ENCODE assay signal across 8 cellular contexts in the genomic region with DNA sequence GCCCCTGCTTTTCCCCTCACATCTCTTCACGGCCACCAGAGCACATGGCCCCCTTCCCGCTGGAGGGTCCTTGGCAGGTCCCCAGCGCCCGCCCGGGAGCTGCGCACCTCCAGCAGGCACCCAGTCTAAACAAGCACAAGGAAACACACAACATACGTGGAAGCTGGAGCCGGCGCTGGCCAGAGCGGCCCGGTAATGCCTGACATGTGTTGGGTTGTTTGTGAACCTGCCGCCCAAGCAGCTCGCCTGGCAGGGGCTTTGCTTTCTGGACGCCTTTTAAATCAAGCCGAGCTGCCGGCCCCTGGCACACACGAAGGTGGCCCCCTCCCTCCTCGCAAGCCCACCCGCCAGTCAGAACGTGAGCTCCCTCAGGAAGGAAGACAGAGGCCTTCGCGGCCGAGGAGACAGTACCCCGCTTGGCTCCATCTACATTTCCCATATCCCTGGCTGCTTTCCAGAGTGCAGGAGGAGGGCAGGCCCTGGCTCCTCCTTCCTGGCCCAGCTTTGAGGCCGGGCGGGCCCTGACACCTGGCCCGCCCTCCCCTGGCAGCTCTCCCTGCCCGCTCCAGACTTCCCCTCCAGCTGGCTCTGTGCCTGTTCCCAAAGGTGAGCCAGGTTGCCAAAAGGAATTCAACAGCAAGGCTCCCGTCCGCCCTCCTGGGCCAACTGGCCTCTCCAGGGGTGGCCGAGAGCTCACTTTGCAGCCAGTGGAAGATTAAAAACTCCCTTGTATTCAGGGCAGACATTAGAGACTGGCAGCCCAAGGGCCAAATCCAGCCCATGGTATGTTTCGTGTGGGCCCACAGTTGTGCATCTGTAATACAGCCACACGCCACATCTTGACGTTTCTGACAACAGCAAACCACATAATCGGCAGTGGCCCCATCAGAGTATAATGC. TPM values are rescaled to one million over a fixed set of nuclear protein-coding genes. Genes with fewer than 3 reads are reported as not detected.
A peak's percentile ranks its signal among the peaks of the same experiment; 100 is the strongest.
DNase-seq lines count a peak whose midpoint lies in the region; ATAC-seq, FAIRE-seq and TF ChIP-seq lines count a peak whose summit lies in the region.

No MANE protein-coding gene starts in this region.

- TF ChIP-seq CTCF in endothelial cell of umbilical vein (IDR thresholded peaks at IDR 0.05; ENCODE audit: extremely low read depth in 1 of 2, insufficient read depth in 1 of 2, low read depth in 1 of 2, low read length in 2 of 2): no peak

- H3K36me3 ChIP-seq in endothelial cell of umbilical vein (ENCODE audit: control insufficient read depth in 2 of 2, extremely low read depth in 1 of 2, insufficient read depth in 2 of 2, low read length in 2 of 2) (no peaks in the 10 kb centered on the region), mucosa of rectum (ENCODE audit: control insufficient read depth in 2 of 2, insufficient read depth in 2 of 2, low read length in 2 of 2) (no peaks in the 10 kb centered on the region)

- CTCF ChIA-PET in endothelial cell of umbilical vein (lab: Charles Lee): interaction anchor here (0.7 to 1.8 kb wide), 3 partner anchors 15 to 168 kb away, joined by 3 to 8 read pairs (median 6); no protein-coding TSS in a partner anchor

- BruUV-seq in endothelial cell of umbilical vein (replicated peaks; lab: Mats Ljungman, UMichigan): no TSS peak

- H4K20me1 ChIP-seq in endothelial cell of umbilical vein (replicated peaks; ENCODE audit: control insufficient read depth, extremely low read depth, insufficient read depth, low read length): no peaks in the 10 kb centered on the region

- FAIRE-seq in endothelial cell of umbilical vein (lab: Jason Lieb, UNC): no peak

- TF ChIP-seq POLR2A in endothelial cell of umbilical vein (IDR thresholded peaks at IDR 0.05; ENCODE audit: low read depth, low read length): no peak

- H3K4me1 ChIP-seq in endothelial cell of umbilical vein (ENCODE audit: control insufficient read depth, extremely low read depth, insufficient read depth, low read length) (no peaks in the 10 kb centered on the region), mucosa of rectum (ENCODE audit: control insufficient read depth in 2 of 2, insufficient read depth in 2 of 2, low read length in 2 of 2) (peaks cover 12 to 23% of the 10 kb centered on the region in 2 donors)

- DNase-seq in COR-L47 (lab: John Stamatoyannopoulos, UW) (peak; percentile 87), NCI-H2196 treated with DMSO at 0.1 percent for 48 hours (lab: John Stamatoyannopoulos, UW; ENCODE audit: unreplicated experiment) (peak; percentile 91), endothelial cell of umbilical vein (ENCODE audit: low read depth, low spot score) (peak; percentile 40), HCEC 1CT (no peak)

- H3K27ac ChIP-seq in endothelial cell of umbilical vein (ENCODE audit: insufficient read depth, low read depth, low read length): no peak overlapping the region
- peak overlapping the region; percentile 23 to 34 for H3K27ac ChIP-seq in mucosa of rectum (ENCODE audit: low read depth in 2 of 2, low read length in 2 of 2)

- dilution Hi-C loops in endothelial cell of umbilical vein (cut with MboI; ENCODE audit: extremely low pct_ligation_motif_present, low sequenced_read_pairs): no loop called here

- H3K27me3 ChIP-seq in endothelial cell of umbilical vein (ENCODE audit: control insufficient read depth in 2 of 2, insufficient read depth in 2 of 2, low read length in 2 of 2) (no peaks in the 10 kb centered on the region), mucosa of rectum (ENCODE audit: control insufficient read depth in 2 of 2, insufficient read depth in 2 of 2, low read length in 2 of 2) (no peaks in the 10 kb centered on the region)

- no peak overlapping the region for H3K4me2 ChIP-seq in endothelial cell of umbilical vein (ENCODE audit: insufficient read depth, low read length)

- H3K9ac ChIP-seq in endothelial cell of umbilical vein (replicated peaks; ENCODE audit: extremely low read depth, insufficient read depth, low read length) (no peak overlapping the region), mucosa of rectum (ENCODE audit: low read depth in 1 of 2, low read length in 2 of 2) (peak overlapping the region in 1 of 2 donors; percentile 39)

- H3K9me1 ChIP-seq in endothelial cell of umbilical vein (replicated peaks; ENCODE audit: control insufficient read depth, extremely low read depth, insufficient read depth, low read length): no peaks in the 10 kb centered on the region

- POLR2A ChIA-PET in endothelial cell of umbilical vein (lab: Charles Lee): no interaction called here

- intact Hi-C loops in endothelial cell of umbilical vein (cut with micrococcal nuclease): no loop called here

- no peak overlapping the region for H3K4me3 ChIP-seq in endothelial cell of umbilical vein (replicated peaks in 1 of 3; ENCODE audit: insufficient read depth in 1 of 3, low read depth in 1 of 3, low read length in 3 of 3)
- no peak overlapping the region for H3K4me3 ChIP-seq in mucosa of rectum (ENCODE audit: low read length in 2 of 2)

- ATAC-seq in HG03565 (IDR thresholded peaks at IDR 0.05; ENCODE audit: unreplicated experiment): no peak
- ATAC-seq in HG02642 (IDR thresholded peaks at IDR 0.05; ENCODE audit: poor library complexity, unreplicated experiment): no peak
- no peak for ATAC-seq in HG03442 (IDR thresholded peaks at IDR 0.05; ENCODE audit: unreplicated experiment)

- H3K79me2 ChIP-seq in endothelial cell of umbilical vein (ENCODE audit: control insufficient read depth, insufficient read depth, low read length): no peaks in the 10 kb centered on the region

- H2AFZ ChIP-seq in endothelial cell of umbilical vein (ENCODE audit: low read depth, low read length): no peak overlapping the region

- H3K9me3 ChIP-seq in endothelial cell of umbilical vein (replicated peaks; ENCODE audit: control insufficient read depth, insufficient read depth, low read length): no peaks in the 10 kb centered on the region
- H3K9me3 ChIP-seq in mucosa of rectum (ENCODE audit: control insufficient read depth in 2 of 2, low read length in 2 of 2): no peaks in the 10 kb centered on the region

TF ChIP-seq in endothelial cell of umbilical vein, 7 proteins besides CTCF, POLR2A, EP300 and RAD21:
- TF ChIP-seq POLR2AphosphoS5 (IDR thresholded peaks at IDR 0.05; ENCODE audit: insufficient read depth, low read depth, low read length) (no peak), FOS (IDR thresholded peaks at IDR 0.05; ENCODE audit: borderline replicate concordance, insufficient read depth, low read length) (no peak), EZH2 (IDR thresholded peaks at IDR 0.05; ENCODE audit: borderline replicate concordance, low read depth, low read length, severe bottlenecking) (no peak), JUN (IDR thresholded peaks at IDR 0.05; ENCODE audit: borderline replicate concordance, insufficient read depth, insufficient read length, low read depth) (no peak), MYC (IDR thresholded peaks at IDR 0.05; ENCODE audit: low read depth, low read length) (no peak), GATA2 (IDR thresholded peaks at IDR 0.05; ENCODE audit: insufficient read depth, insufficient read length, low read depth, low read length) (no peak)
- TF ChIP-seq, protein P1, sequence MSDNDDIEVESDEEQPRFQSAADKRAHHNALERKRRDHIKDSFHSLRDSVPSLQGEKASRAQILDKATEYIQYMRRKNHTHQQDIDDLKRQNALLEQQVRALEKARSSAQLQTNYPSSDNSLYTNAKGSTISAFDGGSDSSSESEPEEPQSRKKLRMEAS (IDR thresholded peaks at IDR 0.05; ENCODE audit: insufficient read depth, insufficient read length): no peak

RNA-seq across cellular contexts. Expression of gene COMP, which starts 28.7 kb away (rescaled TPM):
- total RNA-seq in endothelial cell of umbilical vein: not detected in 2 replicates
- not detected in 2 replicates for polyA plus RNA-seq in endothelial cell of umbilical vein
- not detected in 2 replicates for polyA plus RNA-seq in endothelial cell of umbilical vein (2011; cell fraction: cytosol; rRNA removed)
- polyA plus RNA-seq in endothelial cell of umbilical vein (2011; cell fraction: nucleus; rRNA removed): not detected in 2 replicates
- not detected in 2 replicates for polyA plus RNA-seq in endothelial cell of umbilical vein (2012)
- not detected in 2 replicates for polyA minus RNA-seq in endothelial cell of umbilical vein
- polyA minus RNA-seq in endothelial cell of umbilical vein (2011; cell fraction: cytosol; rRNA and poly(A)+ RNA removed): not detected
- polyA minus RNA-seq in endothelial cell of umbilical vein (2011; cell fraction: nucleus; rRNA and poly(A)+ RNA removed): not detected in 2 replicates
